In the genomic region with DNA sequence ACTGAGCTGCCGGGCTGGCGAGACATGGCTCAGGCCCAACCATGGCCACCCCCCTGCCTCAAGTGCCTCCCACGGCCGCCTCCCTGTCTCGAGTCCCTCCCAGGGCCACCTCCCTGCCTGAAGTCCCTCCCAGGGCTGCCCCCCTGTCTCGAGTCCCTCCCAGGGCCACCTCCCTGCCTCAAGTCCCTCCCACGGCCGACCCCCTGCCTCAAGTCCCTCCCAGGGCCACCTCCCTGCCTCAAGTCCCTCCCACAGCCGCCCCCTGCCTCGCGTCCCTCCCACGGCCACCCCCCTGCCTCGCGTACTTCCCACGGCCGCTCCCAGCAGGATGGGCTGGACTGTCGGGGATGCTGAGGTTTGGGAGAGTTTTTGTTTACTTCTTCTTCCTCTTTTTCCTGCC, we compare ENCODE assay signal across 26 cellular contexts.
"Had no signal": no experiment of that assay in that cellular context is flagged by ENCODE, and none has a peak within 500 bp of the region (broad histone marks: within the 10 kb centered on the region; RNA-seq: fewer than 3 reads in every experiment).

No MANE protein-coding gene starts in this region.

- DNase-seq: activated B cell treated with CpG ODN at 0.5 μM for 24 hours; activated CD4-positive, alpha-beta memory T cell treated with anti-CD3 and anti-CD28 coated beads for 36 hours; activated CD4-positive, alpha-beta T cell treated with anti-CD3 and anti-CD28 coated beads for 1 hour; activated CD4-positive, alpha-beta T cell treated with anti-CD3 and anti-CD28 coated beads, Interleukin-2, amount 10 ng/mL, durations not matched to agents 7 days and 5 days; activated CD8-positive, alpha-beta memory T cell treated with anti-CD3 and anti-CD28 coated beads for 24 hours; activated gamma-delta T cell treated with Interleukin-2 at 50 U/mL for 16 hours; activated naive CD4-positive, alpha-beta T cell treated with anti-CD3 and anti-CD28 coated beads, Interleukin-2, amount 10 ng/mL, durations not matched to agents 7 days and 5 days; activated T-cell treated with anti-CD3 and anti-CD28 coated beads, Interleukin-2, amount 50 U/mL, for 72 hours; central memory CD4-positive, alpha-beta T cell; MV-4-11; NCI-H1092 treated with DMSO at 0.1 percent for 48 hours; NCI-H1417 treated with DMSO at 0.1 percent for 48 hours; NCI-H1694; NCI-H2029; NCI-H345; NCI-H510A; NCI-H526 treated with DMSO at 0.1 percent for 48 hours; NCI-H82; SIG-M5; T-helper 2 cell; T1000 had no signal

- ATAC-seq: activated T-cell treated with anti-CD3 and anti-CD28 coated beads, Interleukin-2, amount 50 U/mL, for 72 hours had no signal

- H3K27me3 Mint-ChIP-seq: activated B cell treated with CpG ODN at 0.5 μM for 24 hours; activated CD4-positive, alpha-beta memory T cell treated with anti-CD3 and anti-CD28 coated beads for 36 hours; activated CD4-positive, alpha-beta T cell treated with anti-CD3 and anti-CD28 coated beads, Interleukin-2, amount 10 ng/mL, durations not matched to agents 7 days and 5 days; activated naive CD4-positive, alpha-beta T cell treated with anti-CD3 and anti-CD28 coated beads, Interleukin-2, amount 10 ng/mL, durations not matched to agents 7 days and 5 days; activated naive CD8-positive, alpha-beta T cell treated with anti-CD3 and anti-CD28 coated beads, Interleukin-2, amount 10 ng/mL, durations not matched to agents 7 days and 5 days had no signal

- H3K4me2 ChIP-seq: KMS-11 had no signal

- H3K36me3 ChIP-seq: breast epithelium had no signal

- H3K27ac ChIP-seq: breast epithelium, KMS-11 had no signal

- H3K36me3 Mint-ChIP-seq: activated CD4-positive, alpha-beta memory T cell treated with anti-CD3 and anti-CD28 coated beads for 36 hours; activated naive CD4-positive, alpha-beta T cell treated with anti-CD3 and anti-CD28 coated beads, Interleukin-2, amount 10 ng/mL, durations not matched to agents 7 days and 5 days; activated naive CD8-positive, alpha-beta T cell treated with anti-CD3 and anti-CD28 coated beads, Interleukin-2, amount 10 ng/mL, durations not matched to agents 7 days and 5 days had no signal

- H3K4me3 Mint-ChIP-seq: activated B cell treated with CpG ODN at 0.5 μM for 24 hours; activated CD4-positive, alpha-beta memory T cell treated with anti-CD3 and anti-CD28 coated beads for 36 hours; activated CD4-positive, alpha-beta T cell treated with anti-CD3 and anti-CD28 coated beads, Interleukin-2, amount 10 ng/mL, durations not matched to agents 7 days and 5 days; activated naive CD4-positive, alpha-beta T cell treated with anti-CD3 and anti-CD28 coated beads, Interleukin-2, amount 10 ng/mL, durations not matched to agents 7 days and 5 days; activated T-cell treated with anti-CD3 and anti-CD28 coated beads, Interleukin-2, amount 50 U/mL, for 72 hours had no signal

- FAIRE-seq: TTC549 had no signal

- H3K4me1 Mint-ChIP-seq: activated B cell treated with CpG ODN at 0.5 μM for 24 hours; activated CD4-positive, alpha-beta T cell treated with anti-CD3 and anti-CD28 coated beads, Interleukin-2, amount 10 ng/mL, durations not matched to agents 7 days and 5 days; activated naive CD4-positive, alpha-beta T cell treated with anti-CD3 and anti-CD28 coated beads, Interleukin-2, amount 10 ng/mL, durations not matched to agents 7 days and 5 days; activated naive CD8-positive, alpha-beta T cell treated with anti-CD3 and anti-CD28 coated beads, Interleukin-2, amount 10 ng/mL, durations not matched to agents 7 days and 5 days had no signal

- H3K4me1 ChIP-seq: breast epithelium had no signal

- H3K9ac ChIP-seq: KMS-11 had no signal

- H3K27me3 ChIP-seq: breast epithelium had no signal

- H3K27ac Mint-ChIP-seq: activated B cell treated with CpG ODN at 0.5 μM for 24 hours; activated CD4-positive, alpha-beta memory T cell treated with anti-CD3 and anti-CD28 coated beads for 36 hours; activated CD4-positive, alpha-beta T cell treated with anti-CD3 and anti-CD28 coated beads, Interleukin-2, amount 10 ng/mL, durations not matched to agents 7 days and 5 days; activated naive CD4-positive, alpha-beta T cell treated with anti-CD3 and anti-CD28 coated beads, Interleukin-2, amount 10 ng/mL, durations not matched to agents 7 days and 5 days; activated T-cell treated with anti-CD3 and anti-CD28 coated beads, Interleukin-2, amount 50 U/mL, for 72 hours; activated T-helper 2 cell treated with anti-CD3 and anti-CD28 coated beads, Interferon-gamma antibody, Interleukin-2, Interleukin-4, amounts not matched to agents 10 μg/mL and 5 μg/mL and 100 μg/mL, durations not matched to agents 14 hours and 24 hours and 36 hours had no signal
